Comparison of ENCODE assay signal across 14 cellular contexts in genomic region chr16:80518436-80518835, GRCh38. TPM values are rescaled to one million over a fixed set of nuclear protein-coding genes. Genes with fewer than 3 reads are reported as not detected.
DNase-seq lines count a peak whose midpoint lies in the region; ATAC-seq and TF ChIP-seq lines count a peak whose summit lies in the region.
"Had no signal": no experiment of that assay in that cellular context is flagged by ENCODE, and none has a peak within 500 bp of the region (broad histone marks: within the 10 kb centered on the region; RNA-seq: fewer than 3 reads in every experiment).

No MANE protein-coding gene starts in this region.

- TF ChIP-seq CTCF in BE2C (IDR thresholded peaks at IDR 0.05; ENCODE audit: low read depth, low read length), result no peak

- in situ Hi-C loops in GM23248 (cut with MboI), result no loop called here

- no peaks in the 10 kb centered on the region for H3K9me2 ChIP-seq in GM23248 (ENCODE audit: insufficient read depth)

- 31 to 34% methylated on average over 7 of the region's 7 CpGs for WGBS in GM23248 (ENCODE audit: low coverage in 1 of 2, low lambda C conversion rate in 2 of 2, missing lambda C conversion rate in 2 of 2), 2 experiments

- H2AFZ ChIP-seq in GM23248, result no peak overlapping the region

- peaks cover 16% of the 10 kb centered on the region for H3K4me1 Mint-ChIP-seq in activated CD8-positive, alpha-beta T cell treated with anti-CD3 and anti-CD28 coated beads, Interleukin-2, amount 10 ng/mL, durations not matched to agents 7 days and 5 days (ENCODE audit: low read depth)

- ATAC-seq in activated CD8-positive, alpha-beta T cell treated with anti-CD3 and anti-CD28 coated beads, Interleukin-2, amount 10 ng/mL, durations not matched to agents 7 days and 5 days, result peak; percentile 74
- ATAC-seq in left colon (no peak), SK-N-SH treated with all-trans-retinoic acid at 6 μM for 48 hours (no peak)

- POLR2A ChIA-PET in activated CD8-positive, alpha-beta T cell treated with anti-CD3 and anti-CD28 coated beads, Interleukin-2, amount 10 ng/mL, durations not matched to agents 7 days and 5 days (lab: Charles Lee), result no interaction called here

- intact Hi-C loops in left colon (cut with DNase I, micrococcal nuclease), result no loop called here

- H3K79me2 ChIP-seq in GM23248 (ENCODE audit: insufficient read depth), result no peaks in the 10 kb centered on the region

- H3K36me3 ChIP-seq in GM23248 (ENCODE audit: low read depth), result no peaks in the 10 kb centered on the region
- no peaks in the 10 kb centered on the region for H3K36me3 ChIP-seq in BE2C
- H3K36me3 ChIP-seq: thoracic aorta had no signal

- no peak overlapping the region for H3K27ac Mint-ChIP-seq in activated CD8-positive, alpha-beta T cell treated with anti-CD3 and anti-CD28 coated beads, Interleukin-2, amount 10 ng/mL, durations not matched to agents 7 days and 5 days

- peaks cover 22% of the 10 kb centered on the region for H3K27me3 Mint-ChIP-seq in activated CD8-positive, alpha-beta T cell treated with anti-CD3 and anti-CD28 coated beads, Interleukin-2, amount 10 ng/mL, durations not matched to agents 7 days and 5 days (ENCODE audit: low read depth)

- no peaks in the 10 kb centered on the region for H3K9me3 ChIP-seq in GM23248 (ENCODE audit: low read depth)
- H3K9me3 ChIP-seq in BE2C, result no peaks in the 10 kb centered on the region
- H3K9me3 ChIP-seq: thoracic aorta had no signal

- H3K36me3 Mint-ChIP-seq in activated CD8-positive, alpha-beta T cell treated with anti-CD3 and anti-CD28 coated beads, Interleukin-2, amount 10 ng/mL, durations not matched to agents 7 days and 5 days (ENCODE audit: low read depth), result no peaks in the 10 kb centered on the region

- no peak overlapping the region for H3K4me3 Mint-ChIP-seq in activated CD8-positive, alpha-beta T cell treated with anti-CD3 and anti-CD28 coated beads, Interleukin-2, amount 10 ng/mL, durations not matched to agents 7 days and 5 days

- H3K4me1 ChIP-seq in GM23248 (ENCODE audit: insufficient read depth) (no peaks in the 10 kb centered on the region), BE2C (no peaks in the 10 kb centered on the region)

- H3K4me3 ChIP-seq in GM23248 (no peak overlapping the region), BE2C (ENCODE audit: low read depth, low read length) (no peak overlapping the region)
- H3K4me3 ChIP-seq: thoracic aorta had no signal

- no peaks in the 10 kb centered on the region for H4K20me1 ChIP-seq in GM23248 (ENCODE audit: insufficient read depth)

- CTCF ChIA-PET in activated CD8-positive, alpha-beta T cell treated with anti-CD3 and anti-CD28 coated beads, Interleukin-2, amount 10 ng/mL, durations not matched to agents 7 days and 5 days (lab: Charles Lee), result interaction anchor here (1.1 to 2.0 kb wide), 3 partner anchors 8 to 307 kb away, joined by 3 to 13 read pairs (median 4); no protein-coding TSS in a partner anchor

- H3K4me2 ChIP-seq in GM23248 (ENCODE audit: unreplicated experiment), result no peak overlapping the region
- H3K4me2 ChIP-seq: KMS-11 had no signal

- DNase-seq in Daoy (ENCODE audit: low read depth) (peak; percentile 16), GM23248 (peak; percentile 40), islet precursor cell (peak; percentile 59), BE2C (no peak), left colon (no peak), T-helper 9 cell (no peak)
- DNase-seq in activated CD8-positive, alpha-beta T cell treated with anti-CD3 and anti-CD28 coated beads, Interleukin-2, amount 10 ng/mL, durations not matched to agents 7 days and 5 days, result peak; percentile 40
- DNase-seq: NCI-H446 treated with DMSO at 0.1 percent for 48 hours; SHP77; stimulated activated CD4-positive, alpha-beta T cell treated with anti-CD3 and anti-CD28 coated beads, Interleukin-2, amount 100 ng/mL, for 24 hours had no signal

- H3F3A ChIP-seq in GM23248 (ENCODE audit: insufficient read depth), result no peaks in the 10 kb centered on the region

- H3K27me3 ChIP-seq in GM23248 (replicated peaks; ENCODE audit: insufficient read depth) (0 out of 2 replicates have a peak, but pooled peaks cover 6% of the 10 kb centered on the region), BE2C (no peaks in the 10 kb centered on the region)

- no peak overlapping the region for H3K27ac ChIP-seq in GM23248
- H3K27ac ChIP-seq: KMS-11, thoracic aorta had no signal

- no peak overlapping the region for H3K9ac ChIP-seq in GM23248
- H3K9ac ChIP-seq: KMS-11 had no signal

- no peaks in the 10 kb centered on the region for H3K9me3 Mint-ChIP-seq in activated CD8-positive, alpha-beta T cell treated with anti-CD3 and anti-CD28 coated beads, Interleukin-2, amount 10 ng/mL, durations not matched to agents 7 days and 5 days (ENCODE audit: insufficient read depth)

TF ChIP-seq in SK-N-SH treated with all-trans-retinoic acid at 6 μM for 48 hours, 23 proteins besides CTCF, POLR2A, EP300 and RAD21 (continues in another document):
- no peak for TF ChIP-seq ZFP30 (CRISPR knock-in tag; IDR thresholded peaks at IDR 0.05)
- no peak for TF ChIP-seq BACH2 (CRISPR knock-in tag; IDR thresholded peaks at IDR 0.05; ENCODE audit: borderline replicate concordance)
- TF ChIP-seq ARNTL (CRISPR knock-in tag; IDR thresholded peaks at IDR 0.05; ENCODE audit: borderline replicate concordance, low read depth), result no peak
- no peak for TF ChIP-seq ZNF70 (CRISPR knock-in tag; IDR thresholded peaks at IDR 0.05)
- no peak for TF ChIP-seq PATZ1 (CRISPR knock-in tag; IDR thresholded peaks at IDR 0.05; ENCODE audit: borderline replicate concordance)
- TF ChIP-seq SNAI2 (CRISPR knock-in tag; IDR thresholded peaks at IDR 0.05), result no peak
- no peak for TF ChIP-seq PPARA (CRISPR knock-in tag; IDR thresholded peaks at IDR 0.05; ENCODE audit: borderline replicate concordance)
- no peak for TF ChIP-seq CSDC2 (CRISPR knock-in tag; IDR thresholded peaks at IDR 0.05)
- no peak for TF ChIP-seq RARB (CRISPR knock-in tag; IDR thresholded peaks at IDR 0.05)
- TF ChIP-seq CREB5 (CRISPR knock-in tag; IDR thresholded peaks at IDR 0.05; ENCODE audit: low read depth), result no peak
- TF ChIP-seq GLIS3 (CRISPR knock-in tag; IDR thresholded peaks at IDR 0.05), result no peak
- TF ChIP-seq POU6F1 (CRISPR knock-in tag; IDR thresholded peaks at IDR 0.05; ENCODE audit: borderline replicate concordance, low read depth), result no peak
- no peak for TF ChIP-seq ZFP3 (CRISPR knock-in tag; IDR thresholded peaks at IDR 0.05)
- TF ChIP-seq ZNF8 (CRISPR knock-in tag; IDR thresholded peaks at IDR 0.05), result no peak
- no peak for TF ChIP-seq ZNF565 (CRISPR knock-in tag; conservative IDR thresholded peaks at IDR 0.05; ENCODE audit: low read depth)

RNA-seq across cellular contexts. Expression of gene DYNLRB2, which starts 22.4 kb away (rescaled TPM):
- not detected in 2 replicates for total RNA-seq in Daoy (2014; rRNA removed; shearing (Covaris generic))
- total RNA-seq in GM23248 (2014; rRNA removed; shearing (Covaris generic)), result not detected in 2 replicates
- polyA plus RNA-seq in GM23248 (2016; fragmentation: Nextera tagmentation; extraction: Ambion mirVana), result 1.1 TPM in 1 of 2 replicates, not detected in the other
- not detected for total RNA-seq in activated CD8-positive, alpha-beta T cell treated with anti-CD3 and anti-CD28 coated beads, Interleukin-2, amount 10 ng/mL, durations not matched to agents 7 days and 5 days
- polyA plus RNA-seq in BE2C (2012; ENCODE audit: insufficient read depth, insufficient read length, low read depth), result not detected
- total RNA-seq in left colon, result 1 to 10 TPM in 1 of 2 donors, not detected in 1; 1.1 TPM
- total RNA-seq: osteoblast, thoracic aorta had no signal

Comparison
In these comparisons a context has a peak if more than half of its experiments do, and no peak if none do; other contexts are left out.
1. DNase-seq: peak in Daoy (single experiment), GM23248 (single experiment), activated CD8-positive, alpha-beta T cell treated with anti-CD3 and anti-CD28 coated beads, Interleukin-2, amount 10 ng/mL, durations not matched to agents 7 days and 5 days (single experiment) and islet precursor cell (single experiment); none in BE2C (single experiment), left colon (0 of 2) and T-helper 9 cell (single experiment).